In the genomic region with DNA sequence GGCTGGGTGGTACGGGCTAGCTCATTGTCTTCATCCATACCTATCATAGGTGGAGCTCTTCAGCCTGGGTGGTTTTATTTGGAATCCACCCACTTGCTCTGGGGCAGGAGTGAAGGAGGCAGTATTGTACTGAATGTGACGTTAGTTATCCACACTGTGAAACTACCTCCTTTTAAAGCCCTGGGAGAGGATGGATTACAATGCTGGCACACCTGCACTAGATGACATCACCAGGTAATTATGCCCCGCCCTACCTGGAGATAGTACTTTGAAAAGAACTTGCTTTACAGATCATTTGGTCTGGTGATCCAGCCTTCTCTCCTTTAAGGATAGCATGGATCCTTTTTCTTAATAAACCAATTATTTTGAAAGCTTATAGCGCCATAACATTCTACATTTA, we compare ENCODE assay signal across 19 cellular contexts.
A peak's percentile ranks its signal among the peaks of the same experiment; 100 is the strongest.
DNase-seq lines count a peak whose midpoint lies in the region; ATAC-seq and TF ChIP-seq lines count a peak whose summit lies in the region.
"Had no signal": no experiment of that assay in that cellular context is flagged by ENCODE, and none has a peak within 500 bp of the region (broad histone marks: within the 10 kb centered on the region; RNA-seq: fewer than 3 reads in every experiment).

No MANE protein-coding gene starts in this region.

- no peaks in the 10 kb centered on the region for H3K27me3 ChIP-seq in HCT116 (ENCODE audit: insufficient read depth, low read length)
- H3K27me3 ChIP-seq: BLaER1, heart right ventricle, upper lobe of left lung had no signal

- H3K9ac ChIP-seq in HCT116 (ENCODE audit: low read length) = no peak overlapping the region
- H3K9ac ChIP-seq: BLaER1 had no signal

- intact Hi-C loops in HCT116 (cut with micrococcal nuclease) = no loop called here

- no peak for TF ChIP-seq CTCF in HCT116 (IDR thresholded peaks at IDR 0.05 in 2 of 3, conservative IDR thresholded peaks at IDR 0.05 in 1 of 3; ENCODE audit: borderline replicate concordance in 1 of 3, insufficient read depth in 1 of 3, low read depth in 2 of 3, low read length in 2 of 3)

- peak overlapping the region; percentile 22; the same call in 1 of the 2 replicates for H3K4me2 ChIP-seq in HCT116 (ENCODE audit: low read length)

- H3K36me3 Mint-ChIP-seq in effector memory CD8-positive, alpha-beta T cell (ENCODE audit: insufficient read depth) = no peaks in the 10 kb centered on the region

- ATAC-seq in HCT116 = peak; percentile 50
- ATAC-seq in effector memory CD8-positive, alpha-beta T cell (replicated peaks) = no peak
- ATAC-seq: activated CD4-positive, alpha-beta T cell treated with anti-CD3 and anti-CD28 coated beads for 36 hours; activated naive CD8-positive, alpha-beta T cell treated with anti-CD3 and anti-CD28 coated beads, Interleukin-2, amount 50 U/mL, for 24 hours; left cardiac atrium; naive thymus-derived CD4-positive, alpha-beta T cell had no signal

- no peak overlapping the region for H3K4me3 Mint-ChIP-seq in effector memory CD8-positive, alpha-beta T cell
- H3K4me3 Mint-ChIP-seq: activated CD4-positive, alpha-beta T cell treated with anti-CD3 and anti-CD28 coated beads for 36 hours; activated naive CD8-positive, alpha-beta T cell treated with anti-CD3 and anti-CD28 coated beads, Interleukin-2, amount 50 U/mL, for 24 hours had no signal

- H3K4me1 ChIP-seq in HCT116 (ENCODE audit: control insufficient read depth in 1 of 2, insufficient read depth in 2 of 2, low read length in 2 of 2) = peaks cover 19 to 23% of the 10 kb centered on the region in 2 experiments

- no peaks in the 10 kb centered on the region for H3K27me3 Mint-ChIP-seq in effector memory CD8-positive, alpha-beta T cell
- H3K27me3 Mint-ChIP-seq: activated CD4-positive, alpha-beta T cell treated with anti-CD3 and anti-CD28 coated beads for 36 hours had no signal

- no peaks in the 10 kb centered on the region for H3K9me3 Mint-ChIP-seq in effector memory CD8-positive, alpha-beta T cell
- H3K9me3 Mint-ChIP-seq: activated naive CD8-positive, alpha-beta T cell treated with anti-CD3 and anti-CD28 coated beads, Interleukin-2, amount 50 U/mL, for 24 hours had no signal

- peak overlapping the region; percentile 76 to 86 for H3K27ac Mint-ChIP-seq in effector memory CD8-positive, alpha-beta T cell
- H3K27ac Mint-ChIP-seq: activated CD4-positive, alpha-beta T cell treated with anti-CD3 and anti-CD28 coated beads for 36 hours; activated naive CD8-positive, alpha-beta T cell treated with anti-CD3 and anti-CD28 coated beads, Interleukin-2, amount 50 U/mL, for 24 hours had no signal

- TF ChIP-seq POLR2A in HCT116 (IDR thresholded peaks at IDR 0.05; ENCODE audit: borderline replicate concordance, extremely low read depth, insufficient read depth, insufficient read length) = no peak

- POLR2A ChIA-PET in HCT116 (lab: Charles Lee) = no interaction called here

- no peaks in the 10 kb centered on the region; a peak in 2 of 4 replicates for H3K9me3 ChIP-seq in HCT116 (ENCODE audit: control insufficient read depth in 1 of 2, insufficient read depth in 1 of 2, low read depth in 1 of 2, low read length in 2 of 2)
- H3K9me3 ChIP-seq: upper lobe of left lung had no signal

- H3K79me2 ChIP-seq in HCT116 (ENCODE audit: insufficient read depth, low read length) = no peaks in the 10 kb centered on the region

- no peaks in the 10 kb centered on the region for H4K20me1 ChIP-seq in HCT116 (ENCODE audit: insufficient read depth)
- H4K20me1 ChIP-seq: BLaER1 had no signal

- BruUV-seq in HCT116 (replicated peaks; lab: Mats Ljungman, UMichigan) = no TSS peak

- peak; percentile 29 for DNase-seq in HCT116 (ENCODE audit: low read depth, low spot score)
- peak; percentile 67 for DNase-seq in NCI-H2171 (lab: John Stamatoyannopoulos, UW)
- no peak for DNase-seq in effector memory CD8-positive, alpha-beta T cell
- no peak for DNase-seq in AG08395 (ENCODE audit: low spot score)
- no peak for DNase-seq in NCI-H226
- no peak for DNase-seq in activated T-cell treated with anti-CD3 and anti-CD28 coated beads for 4 hours
- DNase-seq: activated CD4-positive, alpha-beta T cell treated with anti-CD3 and anti-CD28 coated beads for 36 hours; activated naive CD8-positive, alpha-beta T cell treated with anti-CD3 and anti-CD28 coated beads, Interleukin-2, amount 50 U/mL, for 24 hours; activated T-cell treated with anti-CD3 and anti-CD28 coated beads, Interleukin-2, amount 50 U/mL, for 1 hour; central memory CD4-positive, alpha-beta T cell; heart right ventricle; KBM-7; left cardiac atrium; naive thymus-derived CD4-positive, alpha-beta T cell; NCI-H2227 treated with DMSO at 0.1 percent for 48 hours; stimulated activated CD4-positive, alpha-beta T cell treated with anti-CD3 and anti-CD28 coated beads, Interleukin-1b, Interleukin-23, amount 100 ng/mL, for 48 hours; upper lobe of left lung had no signal

- H3K27ac ChIP-seq in HCT116 (ENCODE audit: low read depth, low read length) = no peak overlapping the region
- H3K27ac ChIP-seq in skin epidermis = peak overlapping the region in 16 of 21 experiments; percentile 11 to 86 (median 64)
- H3K27ac ChIP-seq: BLaER1, heart right ventricle, upper lobe of left lung had no signal

- TF ChIP-seq RAD21 in HCT116 (IDR thresholded peaks at IDR 0.05; ENCODE audit: low read depth) = no peak

- H3K4me1 Mint-ChIP-seq in effector memory CD8-positive, alpha-beta T cell (ENCODE audit: low read depth in 2 of 2) = peaks cover 21% of the 10 kb centered on the region in 2 donors

- H3K4me3 ChIP-seq in HCT116 (replicated peaks in 1 of 2; ENCODE audit: low read depth in 1 of 2, low read length in 2 of 2) (no peak overlapping the region), skin epidermis (no peak overlapping the region)
- H3K4me3 ChIP-seq: BLaER1, heart right ventricle, upper lobe of left lung had no signal

- H2AFZ ChIP-seq in HCT116 (ENCODE audit: low read depth, low read length, poor library complexity, severe bottlenecking) = no peak overlapping the region

- CTCF ChIA-PET in HCT116 (lab: Charles Lee) = interaction anchor here (0.6 to 2.0 kb wide), 2 partner anchors 9 to 95 kb away, joined by 3 to 9 read pairs; no protein-coding TSS in a partner anchor

- no peaks in the 10 kb centered on the region for H3K9me2 ChIP-seq in HCT116 (ENCODE audit: insufficient read depth)

- H3K36me3 ChIP-seq in HCT116 (ENCODE audit: control insufficient read depth in 1 of 2, insufficient read depth in 2 of 2, low read length in 2 of 2) = no peaks in the 10 kb centered on the region
- H3K36me3 ChIP-seq: BLaER1, upper lobe of left lung had no signal

- RAD21 ChIA-PET in HCT116 (lab: Charles Lee; ENCODE audit: low non-redundant PET in 1 of 2, low total read pairs in 2 of 2, uncharacterized antibody in 2 of 2, unreplicated experiment in 2 of 2) = no interaction called here

TF ChIP-seq in HCT116, 20 proteins besides CTCF, POLR2A, EP300 and RAD21 (continues in another document):
- TF ChIP-seq ATF3 (IDR thresholded peaks at IDR 0.05) = no peak
- no peak for TF ChIP-seq CBX3 (IDR thresholded peaks at IDR 0.05; ENCODE audit: low read depth)
- TF ChIP-seq, protein P1, sequence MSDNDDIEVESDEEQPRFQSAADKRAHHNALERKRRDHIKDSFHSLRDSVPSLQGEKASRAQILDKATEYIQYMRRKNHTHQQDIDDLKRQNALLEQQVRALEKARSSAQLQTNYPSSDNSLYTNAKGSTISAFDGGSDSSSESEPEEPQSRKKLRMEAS (IDR thresholded peaks at IDR 0.05) = no peak
- no peak for TF ChIP-seq ZNF274 (IDR thresholded peaks at IDR 0.05; ENCODE audit: low read depth, low read length)
- no peak for TF ChIP-seq FOSL1 (IDR thresholded peaks at IDR 0.05; ENCODE audit: low read depth)
- TF ChIP-seq SIN3A (IDR thresholded peaks at IDR 0.05; ENCODE audit: low read depth) = no peak
- TF ChIP-seq REST (IDR thresholded peaks at IDR 0.05; ENCODE audit: low read depth) = no peak
- no peak for TF ChIP-seq EZH2phosphoT487 (IDR thresholded peaks at IDR 0.05; ENCODE audit: borderline replicate concordance)
- no peak for TF ChIP-seq YY1 (IDR thresholded peaks at IDR 0.05; ENCODE audit: extremely low read depth, insufficient replicate concordance, low read depth, low read length)

Comparison
In these comparisons a context has a peak if more than half of its experiments do, and no peak if none do; other contexts are left out.
1. DNase-seq: peak in HCT116 (single experiment) and NCI-H2171 (single experiment); none in effector memory CD8-positive, alpha-beta T cell (0 of 3), AG08395 (single experiment), NCI-H226 (single experiment) and activated T-cell treated with anti-CD3 and anti-CD28 coated beads for 4 hours (single experiment).